9 cellular contexts compared by ENCODE assay signal in genomic region chr4:3530663-3531254, GRCh38. TPM values are rescaled to one million over a fixed set of nuclear protein-coding genes. Genes with fewer than 3 reads are reported as not detected.
A peak's percentile ranks its signal among the peaks of the same experiment; 100 is the strongest.
DNase-seq lines count a peak whose midpoint lies in the region; ATAC-seq, FAIRE-seq and TF ChIP-seq lines count a peak whose summit lies in the region.
"Had no signal": no experiment of that assay in that cellular context is flagged by ENCODE, and none has a peak within 500 bp of the region (broad histone marks: within the 10 kb centered on the region; RNA-seq: fewer than 3 reads in every experiment).

No MANE protein-coding gene starts in this region.

- peak overlapping the region; percentile 58 for H3K4me3 ChIP-seq in cardiac muscle cell
- peak overlapping the region; percentile 91 for H3K4me3 ChIP-seq in bronchial epithelial cell (ENCODE audit: low read depth, low read length)

- H3K4me1 ChIP-seq in cardiac muscle cell (ENCODE audit: low read depth), result peaks cover 26% of the 10 kb centered on the region

- no peak for FAIRE-seq in bronchial epithelial cell (lab: Jason Lieb, UNC)

- intact Hi-C loops in Right ventricle myocardium superior (cut with DNase I), result no loop called here

- H3K27ac ChIP-seq in cardiac muscle cell, result no peak overlapping the region

- peaks cover 3% of the 10 kb centered on the region for H3K36me3 Mint-ChIP-seq in mesothelial cell of epicardium

- ATAC-seq in Right ventricle myocardium superior (ENCODE audit: poor library complexity), result no peak
- no peak for ATAC-seq in GM18498 (IDR thresholded peaks at IDR 0.05; ENCODE audit: unreplicated experiment)

- no peaks in the 10 kb centered on the region for H3K36me3 ChIP-seq in cardiac muscle cell
- H3K36me3 ChIP-seq in bronchial epithelial cell (ENCODE audit: control insufficient read depth, insufficient read depth, low read length), result peaks cover 26% of the 10 kb centered on the region

- peak overlapping the region; percentile 100 for H3K4me3 Mint-ChIP-seq in mesothelial cell of epicardium

- TF ChIP-seq CTCF in cardiac muscle cell (IDR thresholded peaks at IDR 0.05; ENCODE audit: low read depth, low read length), result no peak
- TF ChIP-seq CTCF in bronchial epithelial cell (IDR thresholded peaks at IDR 0.05; ENCODE audit: insufficient read depth, low read length, severe bottlenecking), result no peak
- TF ChIP-seq CTCF in mesothelial cell of epicardium (IDR thresholded peaks at IDR 0.05; ENCODE audit: unreplicated experiment), result no peak

- peak overlapping the region; percentile 23 for H3K27ac Mint-ChIP-seq in mesothelial cell of epicardium

- H3K27me3 ChIP-seq in cardiac muscle cell, result no peaks in the 10 kb centered on the region
- no peaks in the 10 kb centered on the region for H3K27me3 ChIP-seq in bronchial epithelial cell (ENCODE audit: control insufficient read depth, insufficient read depth, low read length)

- peaks cover 23% of the 10 kb centered on the region for H3K27me3 Mint-ChIP-seq in mesothelial cell of epicardium (ENCODE audit: low read depth)

- DNase-seq in cardiac muscle cell (ENCODE audit: low read depth in 1 of 2, low spot score in 1 of 2) (no peak), Right ventricle myocardium superior (no peak), bronchial epithelial cell (ENCODE audit: low read depth) (no peak), mesothelial cell of epicardium (ENCODE audit: low spot score in 2 of 2, unreplicated experiment in 2 of 2) (no peak)
- DNase-seq in NK-92 treated with Interleukin-12 subunit alpha and Interleukin-12 subunit beta, amount 100 ng/mL, for 24 hours (lab: John Stamatoyannopoulos, UW), result no peak
- no peak for DNase-seq in stimulated activated CD8-positive, alpha-beta memory T cell treated with anti-CD3 and anti-CD28 coated beads, Interleukin-4, amount 100 ng/mL, for 48 hours
- DNase-seq in activated CD4-positive, CD25-positive, alpha-beta regulatory T cell (lab: John Stamatoyannopoulos, UW), result no peak
- DNase-seq: central memory CD4-positive, alpha-beta T cell had no signal

- peaks cover 20% of the 10 kb centered on the region for H3K4me1 Mint-ChIP-seq in mesothelial cell of epicardium

- no peaks in the 10 kb centered on the region for H3K9me3 ChIP-seq in cardiac muscle cell (ENCODE audit: low read depth)

- peaks cover 6% of the 10 kb centered on the region for H3K9me3 Mint-ChIP-seq in mesothelial cell of epicardium

RNA-seq across cellular contexts. Expression of gene LRPAP1, which starts 1.5 kb away (rescaled TPM):
- 217 and 231 TPM in 2 replicates for total RNA-seq in cardiac muscle cell
- polyA plus RNA-seq in cardiac muscle cell, result 255 and 296 TPM in 2 replicates
- 280 TPM for total RNA-seq in Right ventricle myocardium superior
- 53.7 and 106 TPM in 2 replicates for total RNA-seq in bronchial epithelial cell
- 116 to 121 TPM (median 118 TPM) in 3 replicates for total RNA-seq in mesothelial cell of epicardium
